ENCODE assay signal across 1 cellular context in genomic region chr16:58129097-58129936, GRCh38.
TF ChIP-seq lines count a peak whose summit lies in the region.

TSS of gene CFAP20 (minus strand) at chr16:58129381. CDS start at chr16:58129115, 266 bp downstream.

TF ChIP-seq in HepG2, 621 proteins besides CTCF, POLR2A, EP300 and RAD21 (continued from another document and continues in another):
- TF ChIP-seq SKIL (CRISPR knock-in tag; IDR thresholded peaks at IDR 0.05; ENCODE audit: borderline replicate concordance) (no peak; the same call in 1 of the 2 replicates), MXD3 (CRISPR knock-in tag; IDR thresholded peaks at IDR 0.05) (peak; percentile 77), ZFP62 (CRISPR knock-in tag; IDR thresholded peaks at IDR 0.05) (no peak), HNF4G (IDR thresholded peaks at IDR 0.05; ENCODE audit: borderline replicate concordance, low read depth, low read length) (peak; percentile 6; the same call in 1 of the 2 replicates), HNF4G (CRISPR knock-in tag; IDR thresholded peaks at IDR 0.05; ENCODE audit: borderline replicate concordance, low read depth) (no peak), KDM4B (CRISPR knock-in tag; IDR thresholded peaks at IDR 0.05) (peak; percentile 74), U2AF1 (optimal IDR thresholded peaks at IDR 0.05; ENCODE audit: low read depth, low read length) (peak; percentile 98), RFXANK (CRISPR knock-in tag; IDR thresholded peaks at IDR 0.05) (peak; percentile 92; the same call in 1 of the 2 replicates), ESRRA (CRISPR knock-in tag; IDR thresholded peaks at IDR 0.05; ENCODE audit: low read depth) (peak; percentile 88), ARHGAP35 (CRISPR knock-in tag; IDR thresholded peaks at IDR 0.05; ENCODE audit: borderline replicate concordance) (peak; percentile 59; the same call in 1 of the 2 replicates), HNRNPK (IDR thresholded peaks at IDR 0.05; ENCODE audit: low read depth, low read length, poor library complexity, severe bottlenecking) (peak; percentile 31), IRF9 (CRISPR knock-in tag; IDR thresholded peaks at IDR 0.05; ENCODE audit: borderline replicate concordance) (peak; percentile 96), ZNF337 (CRISPR knock-in tag; IDR thresholded peaks at IDR 0.05; ENCODE audit: borderline replicate concordance, low read depth) (peak; percentile 94; the same call in 1 of the 2 replicates), MXI1 (IDR thresholded peaks at IDR 0.05; ENCODE audit: borderline replicate concordance, low read depth, low read length) (peak; percentile 99), HOXA9 (CRISPR knock-in tag; IDR thresholded peaks at IDR 0.05; ENCODE audit: borderline replicate concordance) (peak; percentile 81; the same call in 1 of the 2 replicates), AKAP8 (CRISPR knock-in tag; IDR thresholded peaks at IDR 0.05) (peak; percentile 73; the same call in 1 of the 2 replicates), CHD4 (IDR thresholded peaks at IDR 0.05; ENCODE audit: borderline replicate concordance, low read length) (no peak; the same call in 1 of the 2 replicates), DPF2 (CRISPR knock-in tag; IDR thresholded peaks at IDR 0.05; ENCODE audit: borderline replicate concordance, low read depth) (peak; percentile 53; the same call in 1 of the 2 replicates), RFXAP (CRISPR knock-in tag; IDR thresholded peaks at IDR 0.05; ENCODE audit: borderline replicate concordance) (peak; percentile 98), RFX3 (CRISPR knock-in tag; IDR thresholded peaks at IDR 0.05) (peak; percentile 93), PBX3 (CRISPR knock-in tag; IDR thresholded peaks at IDR 0.05; ENCODE audit: borderline replicate concordance) (no peak; the same call in 1 of the 2 replicates), AGO2 (optimal IDR thresholded peaks at IDR 0.05; ENCODE audit: low read depth, low read length) (peak; percentile 76), RFX1 (IDR thresholded peaks at IDR 0.05) (peak; percentile 84), RNF2 (conservative IDR thresholded peaks at IDR 0.05; ENCODE audit: low read depth) (peak; percentile 96), ZNF232 (CRISPR knock-in tag; IDR thresholded peaks at IDR 0.05; ENCODE audit: borderline replicate concordance) (peak; percentile 82), ZBTB38 (CRISPR knock-in tag; IDR thresholded peaks at IDR 0.05) (peak; percentile 91), ZNF7 (CRISPR knock-in tag; IDR thresholded peaks at IDR 0.05) (no peak), TARDBP (CRISPR knock-in tag; IDR thresholded peaks at IDR 0.05) (peak; percentile 96), KDM6A (CRISPR knock-in tag; IDR thresholded peaks at IDR 0.05; ENCODE audit: low read depth) (0 out of 2 replicates have a peak, but pooled peaks have one; percentile 10), ZBTB7A (CRISPR knock-in tag; IDR thresholded peaks at IDR 0.05) (no peak), ZNF101 (CRISPR knock-in tag; IDR thresholded peaks at IDR 0.05; ENCODE audit: borderline replicate concordance, low read depth) (no peak), ZNF276 (CRISPR knock-in tag; IDR thresholded peaks at IDR 0.05; ENCODE audit: low read depth) (peak; percentile 83; the same call in 1 of the 2 replicates), ARNT (IDR thresholded peaks at IDR 0.05) (no peak), TEAD2 (CRISPR knock-in tag; IDR thresholded peaks at IDR 0.05) (no peak), ZNF350 (CRISPR knock-in tag; IDR thresholded peaks at IDR 0.05; ENCODE audit: borderline replicate concordance, low read depth) (peak; percentile 98), FOXC1 (CRISPR knock-in tag; IDR thresholded peaks at IDR 0.05; ENCODE audit: borderline replicate concordance) (peak; percentile 97), CAMTA2 (CRISPR knock-in tag; IDR thresholded peaks at IDR 0.05; ENCODE audit: borderline replicate concordance) (peak; percentile 70; the same call in 1 of the 2 replicates), EEA1 (CRISPR knock-in tag; IDR thresholded peaks at IDR 0.05; ENCODE audit: borderline replicate concordance) (peak; percentile 35; the same call in 1 of the 2 replicates), THAP7 (CRISPR knock-in tag; IDR thresholded peaks at IDR 0.05) (peak; percentile 99), SAP130 (CRISPR knock-in tag; IDR thresholded peaks at IDR 0.05; ENCODE audit: low read depth) (peak; percentile 100), GPN1 (CRISPR knock-in tag; IDR thresholded peaks at IDR 0.05; ENCODE audit: borderline replicate concordance) (no peak), GPBP1L1 (CRISPR knock-in tag; IDR thresholded peaks at IDR 0.05) (no peak), YEATS4 (CRISPR knock-in tag; IDR thresholded peaks at IDR 0.05; ENCODE audit: borderline replicate concordance) (peak; percentile 99), RBFOX2 (IDR thresholded peaks at IDR 0.05; ENCODE audit: low read depth, low read length) (peak; percentile 93), ZNF660 (CRISPR knock-in tag; IDR thresholded peaks at IDR 0.05; ENCODE audit: borderline replicate concordance, low read depth) (no peak), GLMP (CRISPR knock-in tag; IDR thresholded peaks at IDR 0.05; ENCODE audit: borderline replicate concordance) (no peak), TCF7 (IDR thresholded peaks at IDR 0.05; ENCODE audit: low read depth) (no peak; the same call in 1 of the 2 replicates), ZNF678 (CRISPR knock-in tag; IDR thresholded peaks at IDR 0.05) (no peak; the same call in 1 of the 2 replicates), ZSCAN29 (CRISPR knock-in tag; conservative IDR thresholded peaks at IDR 0.05) (peak; percentile 93; the same call in 1 of the 2 replicates), GFI1 (CRISPR knock-in tag; IDR thresholded peaks at IDR 0.05; ENCODE audit: borderline replicate concordance) (peak; percentile 75; the same call in 1 of the 2 replicates), ATF2 (CRISPR knock-in tag; IDR thresholded peaks at IDR 0.05) (peak; percentile 94), ZNF570 (CRISPR knock-in tag; IDR thresholded peaks at IDR 0.05; ENCODE audit: borderline replicate concordance) (no peak), POGK (CRISPR knock-in tag; conservative IDR thresholded peaks at IDR 0.05) (peak; percentile 98), NFE2 (CRISPR knock-in tag; IDR thresholded peaks at IDR 0.05) (no peak), ZNF292 (CRISPR knock-in tag; IDR thresholded peaks at IDR 0.05; ENCODE audit: borderline replicate concordance, low read depth) (peak; percentile 78; the same call in 1 of the 2 replicates)
